9 cellular contexts compared by ENCODE assay signal in the genomic region with DNA sequence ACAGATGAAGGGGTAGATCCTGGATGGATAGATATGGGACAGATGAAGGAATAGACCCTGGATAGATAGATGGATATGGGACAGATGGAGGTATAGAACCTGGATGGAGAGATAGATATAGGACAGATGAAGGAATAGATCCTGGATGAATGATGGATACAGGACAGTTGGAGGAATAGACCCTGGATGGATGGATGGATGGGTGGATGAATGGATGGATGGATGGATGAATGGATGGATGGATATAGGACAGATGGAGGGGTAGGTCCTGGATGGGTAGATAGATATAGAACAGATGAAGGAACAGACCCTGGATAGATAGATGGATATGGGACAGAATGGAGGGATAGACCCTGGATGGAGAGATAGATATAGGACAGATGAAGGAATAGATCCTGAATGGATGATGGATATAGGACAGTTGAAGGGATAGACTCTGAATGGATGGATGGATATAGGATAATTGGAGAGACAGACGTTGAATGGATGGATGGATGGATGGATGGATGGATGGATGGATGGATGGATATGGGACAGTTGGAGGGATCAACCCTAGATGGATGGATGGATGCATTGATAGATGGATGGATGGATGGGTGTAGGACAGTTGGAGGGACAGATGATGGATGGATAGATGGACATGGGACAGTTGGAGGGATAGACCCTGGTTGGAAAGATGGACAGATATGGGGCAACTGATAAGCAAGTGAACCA. TPM values are rescaled to one million over a fixed set of nuclear protein-coding genes. Genes with fewer than 3 reads are reported as not detected.
"Had no signal": no experiment of that assay in that cellular context is flagged by ENCODE, and none has a peak within 500 bp of the region (broad histone marks: within the 10 kb centered on the region; RNA-seq: fewer than 3 reads in every experiment).

No MANE protein-coding gene starts in this region.

- FAIRE-seq: HepG2, HTR-8/SVneo, K562 had no signal

- DNase-seq: IMR-90, KBM-7, KG1 had no signal

- H3K4me3 ChIP-seq: K562 had no signal

- ATAC-seq: HepG2, K562 had no signal

- H3K4me2 ChIP-seq: KMS-11 had no signal

- H3K9ac ChIP-seq: KMS-11 had no signal

- H3K27ac ChIP-seq: HL-60, KMS-11 had no signal

RNA-seq across cellular contexts. Expression of a gene that starts 23.3 kb away (rescaled TPM):
- total RNA-seq: HT-29 had no signal

RNA-seq across cellular contexts. Expression of a gene that starts 32.2 kb away (rescaled TPM):
- total RNA-seq: HT-29, K562 had no signal
- polyA plus RNA-seq: K562 had no signal
